Comparison of ENCODE assay signal across 33 cellular contexts in genomic region chr18:56299740-56300139, GRCh38.
"Had no signal": no experiment of that assay in that cellular context is flagged by ENCODE, and none has a peak within 500 bp of the region (broad histone marks: within the 10 kb centered on the region; RNA-seq: fewer than 3 reads in every experiment).

No MANE protein-coding gene starts in this region.

- H3K27me3 ChIP-seq: adrenal gland, body of pancreas, colonic mucosa, dorsolateral prefrontal cortex had no signal

- H3K27ac ChIP-seq: adrenal gland, body of pancreas, colonic mucosa, dorsolateral prefrontal cortex, WERI-Rb-1 had no signal

- H3K9me3 ChIP-seq: adrenal gland, body of pancreas, colonic mucosa had no signal

- H3K9me3 Mint-ChIP-seq: activated B cell treated with CpG ODN at 0.5 μM for 24 hours; activated CD8-positive, alpha-beta T cell treated with anti-CD3 and anti-CD28 coated beads for 36 hours; activated naive CD4-positive, alpha-beta T cell treated with anti-CD3 and anti-CD28 coated beads for 36 hours; activated naive CD8-positive, alpha-beta T cell treated with anti-CD3 and anti-CD28 coated beads for 36 hours; activated naive CD8-positive, alpha-beta T cell treated with anti-CD3 and anti-CD28 coated beads, Interleukin-2, amount 50 U/mL, for 24 hours; activated T-helper 2 cell treated with anti-CD3 and anti-CD28 coated beads, Interferon-gamma antibody, Interleukin-2, Interleukin-4, amounts not matched to agents 10 μg/mL and 5 μg/mL and 100 μg/mL, durations not matched to agents 14 hours and 24 hours and 36 hours; dendritic cell treated with granulocyte-macrophage colony-stimulating factor and Interleukin-4, amounts not matched to agents 40 ng/mL and 50 ng/mL, for 4 days; endodermal cell; T-helper 2 cell treated with Interferon-gamma antibody and Interleukin-4, amounts not matched to agents 5 μg/mL and 100 μg/mL, for 36 hours had no signal

- H3K4me3 ChIP-seq: adrenal gland, body of pancreas, colonic mucosa, dorsolateral prefrontal cortex had no signal

- FAIRE-seq: frontal cortex had no signal

- DNase-seq: activated B cell treated with CpG ODN at 0.5 μM for 24 hours; activated CD4-positive, alpha-beta T cell treated with anti-CD3 and anti-CD28 coated beads for 48 hours; activated CD4-positive, alpha-beta T cell treated with anti-CD3 and anti-CD28 coated beads, Interleukin-2, amount 50 U/mL, for 1 hour; activated CD4-positive, alpha-beta T cell treated with anti-CD3 and anti-CD28 coated beads, Interleukin-2, amount 50 U/mL, for 48 hours; activated CD8-positive, alpha-beta memory T cell treated with anti-CD3 and anti-CD28 coated beads for 24 hours; activated CD8-positive, alpha-beta T cell treated with anti-CD3 and anti-CD28 coated beads for 36 hours; activated effector memory CD4-positive, alpha-beta T cell treated with anti-CD3 and anti-CD28 coated beads, Interleukin-2, amount 50 U/mL, for 16 hours; activated naive CD4-positive, alpha-beta T cell treated with anti-CD3 and anti-CD28 coated beads for 36 hours; activated naive CD8-positive, alpha-beta T cell treated with anti-CD3 and anti-CD28 coated beads for 36 hours; activated naive CD8-positive, alpha-beta T cell treated with anti-CD3 and anti-CD28 coated beads, Interleukin-2, amount 50 U/mL, for 24 hours; activated T-cell treated with anti-CD3 and anti-CD28 coated beads, Interleukin-2, amount 50 U/mL, for 48 hours; adrenal gland; amygdala; aorta; body of pancreas; caudate nucleus; colonic mucosa; dorsolateral prefrontal cortex; effector memory CD4-positive, alpha-beta T cell; endodermal cell; foreskin fibroblast; head of caudate nucleus; T-helper 1 cell; T-helper 17 cell; T1000; WERI-Rb-1 had no signal

- H3K4me1 ChIP-seq: adrenal gland, body of pancreas, colonic mucosa had no signal

- H3K36me3 Mint-ChIP-seq: activated naive CD4-positive, alpha-beta T cell treated with anti-CD3 and anti-CD28 coated beads, Interleukin-2, amount 50 U/mL, for 24 hours; activated naive CD8-positive, alpha-beta T cell treated with anti-CD3 and anti-CD28 coated beads for 36 hours had no signal

- H3K36me3 ChIP-seq: adrenal gland, colonic mucosa, WERI-Rb-1 had no signal

- ATAC-seq: activated CD4-positive, CD25-positive, alpha-beta regulatory T cell treated with anti-CD3 and anti-CD28 coated beads, Interleukin-2, amount 50 U/mL, for 24 hours; activated CD8-positive, alpha-beta T cell treated with anti-CD3 and anti-CD28 coated beads for 36 hours; activated naive CD8-positive, alpha-beta T cell treated with anti-CD3 and anti-CD28 coated beads, Interleukin-2, amount 50 U/mL, for 24 hours; body of pancreas; T-helper 17 cell had no signal

- H3K4me1 Mint-ChIP-seq: activated naive CD4-positive, alpha-beta T cell treated with anti-CD3 and anti-CD28 coated beads, Interleukin-2, amount 50 U/mL, for 24 hours; T-helper 17 cell had no signal

- H3K27ac Mint-ChIP-seq: activated B cell treated with CpG ODN at 0.5 μM for 24 hours; activated CD8-positive, alpha-beta T cell treated with anti-CD3 and anti-CD28 coated beads for 36 hours; activated naive CD4-positive, alpha-beta T cell treated with anti-CD3 and anti-CD28 coated beads for 36 hours; activated naive CD4-positive, alpha-beta T cell treated with anti-CD3 and anti-CD28 coated beads, Interleukin-2, amount 50 U/mL, for 24 hours; activated naive CD8-positive, alpha-beta T cell treated with anti-CD3 and anti-CD28 coated beads for 36 hours; activated naive CD8-positive, alpha-beta T cell treated with anti-CD3 and anti-CD28 coated beads, Interleukin-2, amount 50 U/mL, for 24 hours; activated T-helper 1 cell treated with anti-CD3 and anti-CD28 coated beads, Interleukin-12 subunit alpha, Interleukin-12 subunit beta, Interleukin-2, Interleukin-4 antibody, amounts not matched to agents 30 ng/mL and 10 ng/mL and 1 ng/mL, durations not matched to agents 14 hours and 24 hours and 36 hours; activated T-helper 2 cell treated with anti-CD3 and anti-CD28 coated beads, Interferon-gamma antibody, Interleukin-2, Interleukin-4, amounts not matched to agents 10 μg/mL and 5 μg/mL and 100 μg/mL, durations not matched to agents 14 hours and 24 hours and 36 hours; dendritic cell treated with granulocyte-macrophage colony-stimulating factor and Interleukin-4, amounts not matched to agents 40 ng/mL and 50 ng/mL, for 4 days; endodermal cell; T-helper 17 cell; T-helper 2 cell treated with Interferon-gamma antibody and Interleukin-4, amounts not matched to agents 5 μg/mL and 100 μg/mL, for 36 hours had no signal

- H3K4me3 Mint-ChIP-seq: activated B cell treated with CpG ODN at 0.5 μM for 24 hours; activated CD8-positive, alpha-beta T cell treated with anti-CD3 and anti-CD28 coated beads for 36 hours; activated naive CD4-positive, alpha-beta T cell treated with anti-CD3 and anti-CD28 coated beads for 36 hours; activated naive CD4-positive, alpha-beta T cell treated with anti-CD3 and anti-CD28 coated beads, Interleukin-2, amount 50 U/mL, for 24 hours; activated naive CD8-positive, alpha-beta T cell treated with anti-CD3 and anti-CD28 coated beads for 36 hours; activated naive CD8-positive, alpha-beta T cell treated with anti-CD3 and anti-CD28 coated beads, Interleukin-2, amount 50 U/mL, for 24 hours; activated T-helper 1 cell treated with anti-CD3 and anti-CD28 coated beads, Interleukin-12 subunit alpha, Interleukin-12 subunit beta, Interleukin-2, Interleukin-4 antibody, amounts not matched to agents 30 ng/mL and 10 ng/mL and 1 ng/mL, durations not matched to agents 14 hours and 24 hours and 36 hours; dendritic cell treated with granulocyte-macrophage colony-stimulating factor and Interleukin-4, amounts not matched to agents 40 ng/mL and 50 ng/mL, for 4 days; endodermal cell; T-helper 17 cell; T-helper 2 cell treated with Interferon-gamma antibody and Interleukin-4, amounts not matched to agents 5 μg/mL and 100 μg/mL, for 36 hours had no signal

- H3K27me3 Mint-ChIP-seq: activated B cell treated with CpG ODN at 0.5 μM for 24 hours; activated CD8-positive, alpha-beta T cell treated with anti-CD3 and anti-CD28 coated beads for 36 hours; activated naive CD4-positive, alpha-beta T cell treated with anti-CD3 and anti-CD28 coated beads, Interleukin-2, amount 50 U/mL, for 24 hours; activated naive CD8-positive, alpha-beta T cell treated with anti-CD3 and anti-CD28 coated beads for 36 hours; activated naive CD8-positive, alpha-beta T cell treated with anti-CD3 and anti-CD28 coated beads, Interleukin-2, amount 50 U/mL, for 24 hours; dendritic cell treated with granulocyte-macrophage colony-stimulating factor and Interleukin-4, amounts not matched to agents 40 ng/mL and 50 ng/mL, for 4 days; T-helper 17 cell had no signal
